ENCODE assay signal across 8 cellular contexts in the genomic region with DNA sequence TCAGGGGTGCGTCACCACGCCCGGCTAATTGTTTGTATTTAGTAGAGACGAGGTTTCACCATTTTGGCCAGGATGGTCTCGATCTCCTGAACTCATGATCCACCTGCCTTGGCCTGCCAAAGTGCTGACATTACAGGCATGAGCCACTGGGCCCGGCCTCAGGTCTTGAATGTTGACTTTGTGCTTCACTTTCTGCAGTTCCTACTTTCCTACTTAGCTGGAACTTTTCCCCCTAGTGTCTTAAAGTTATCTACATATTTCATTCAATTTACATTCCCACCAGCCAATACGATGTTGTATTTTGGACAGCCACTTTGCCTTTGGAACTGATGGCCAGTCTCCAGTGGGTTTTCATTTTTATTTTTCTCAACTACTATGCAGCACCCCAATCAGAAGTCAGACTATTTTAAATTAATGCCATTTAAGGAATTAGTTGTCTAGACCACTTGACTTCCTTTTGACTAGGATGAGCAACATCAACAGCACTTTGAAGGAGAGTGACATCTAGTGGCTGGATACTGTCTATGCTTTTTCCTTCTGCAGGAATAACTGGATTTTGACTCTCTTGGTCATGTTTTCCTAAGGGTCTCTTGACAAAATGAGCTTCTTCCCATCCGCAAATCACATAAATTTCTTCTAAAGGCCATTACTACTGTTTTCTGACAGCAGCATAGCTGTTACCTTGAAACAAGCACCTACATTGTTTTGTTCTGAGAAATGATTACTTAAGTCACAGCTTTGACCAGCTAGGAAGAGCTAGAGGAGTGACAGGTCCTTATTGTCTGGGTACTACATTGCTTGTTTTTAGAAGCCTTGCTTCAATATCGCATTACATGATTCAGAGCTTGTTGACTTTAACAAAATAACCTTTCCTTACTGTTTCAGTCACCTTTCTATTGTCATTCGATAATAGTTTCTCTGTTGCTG.
DNase-seq lines count a peak whose midpoint lies in the region; ATAC-seq, FAIRE-seq and TF ChIP-seq lines count a peak whose summit lies in the region.

No MANE protein-coding gene starts in this region.

- H4K20me1 ChIP-seq in PC-3 (ENCODE audit: low read length) (no peaks in the 10 kb centered on the region), HepG2 (ENCODE audit: insufficient read depth, low read length) (no peaks in the 10 kb centered on the region)

- CTCF ChIA-PET in PC-3 (lab: Charles Lee) (interaction anchor here (0.6 to 1.5 kb wide), 9 partner anchors 48 to 319 kb away, joined by 3 to 16 read pairs (median 4); no protein-coding TSS in a partner anchor), HepG2 (lab: Yijun Ruan, JAX; ENCODE audit: low intra/inter-chr PET ratio, low total read pairs) (interaction anchor here (0.7 to 3.3 kb wide), 3 partner anchors 62 to 299 kb away, joined by 3 to 31 read pairs (median 3); no protein-coding TSS in a partner anchor)

- H3K9me2 ChIP-seq in PC-3 (replicated peaks; ENCODE audit: low read length), result no peaks in the 10 kb centered on the region

- H3F3A ChIP-seq in PC-3 (ENCODE audit: low read length, unreplicated experiment), result no peaks in the 10 kb centered on the region

- H2AFZ ChIP-seq in PC-3 (ENCODE audit: low read length) (no peak overlapping the region), HepG2 (ENCODE audit: low read length) (no peak overlapping the region)

- intact Hi-C loops in PC-3 (cut with micrococcal nuclease), result loop anchor here (1.0 to 5.0 kb wide), 7 partner anchors 51 to 299 kb away; partner anchors contain the start of gene SUMF1
- intact Hi-C loops in HepG2 (cut with micrococcal nuclease; ENCODE audit: unreplicated experiment), result loop anchor here (1.0 to 10.0 kb wide), 4 partner anchors 62 to 301 kb away; partner anchors contain the start of gene ITPR1

- 78% methylated on average over 10 of the region's 10 CpGs for WGBS in HepG2 (ENCODE audit: low lambda C conversion rate)

- POLR2A ChIA-PET in PC-3 (lab: Charles Lee; ENCODE audit: unreplicated experiment) (no interaction called here), HepG2 (lab: Yijun Ruan, JAX) (interaction anchor here (0.9 kb wide), 1 partner anchor 141 kb away, joined by 3 read pairs; no protein-coding TSS in a partner anchor)

- H3K4me2 ChIP-seq in PC-3 (ENCODE audit: low read length) (no peak overlapping the region), HepG2 (ENCODE audit: low read depth, low read length) (no peak overlapping the region)

- H3K4me3 ChIP-seq in PC-3 (ENCODE audit: low read length), result no peak overlapping the region
- H3K4me3 ChIP-seq in choroid plexus epithelial cell (ENCODE audit: low read depth, low read length), result no peak overlapping the region
- no peak overlapping the region for H3K4me3 ChIP-seq in HepG2 (replicated peaks in 1 of 3; ENCODE audit: insufficient read depth in 1 of 3, low read depth in 2 of 3, low read length in 3 of 3)

- ATAC-seq in GM19438 (IDR thresholded peaks at IDR 0.05; ENCODE audit: low read depth, unreplicated experiment), result peak; percentile 69
- peak; percentile 82 for ATAC-seq in PC-3
- peak; percentile 82 for ATAC-seq in HepG2

- no peak overlapping the region for H3K27ac ChIP-seq in PC-3 (ENCODE audit: low read length)
- H3K27ac ChIP-seq in HepG2 (ENCODE audit: extremely low read length, insufficient read depth, low read length), result no peak overlapping the region

- H3K9me3 ChIP-seq in PC-3 (ENCODE audit: low read length), result no peaks in the 10 kb centered on the region
- no peaks in the 10 kb centered on the region for H3K9me3 ChIP-seq in HepG2 (ENCODE audit: low read length)

- TF ChIP-seq EP300 in HepG2 (IDR thresholded peaks at IDR 0.05; ENCODE audit: low read depth in 2 of 2, low read length in 2 of 2), result no peak
- no peak for TF ChIP-seq EP300 in HepG2 (CRISPR knock-in tag; IDR thresholded peaks at IDR 0.05; ENCODE audit: borderline replicate concordance)

- FAIRE-seq in HTR-8/SVneo (lab: Jason Lieb, UNC), result no peak
- peak; percentile 60 for FAIRE-seq in HepG2 (lab: Jason Lieb, UNC)
- FAIRE-seq in urothelium cell line (lab: Jason Lieb, UNC), result peak; percentile 37

- H3K36me3 ChIP-seq in PC-3 (ENCODE audit: low read depth, low read length), result no peaks in the 10 kb centered on the region
- no peaks in the 10 kb centered on the region; a peak in 1 of 5 replicates for H3K36me3 ChIP-seq in HepG2 (replicated peaks in 1 of 2; ENCODE audit: control insufficient read depth in 1 of 2, insufficient read depth in 2 of 2, low read length in 2 of 2)

- TF ChIP-seq RAD21 in HepG2 (CRISPR knock-in tag; IDR thresholded peaks at IDR 0.05), result peak; percentile 70

- no TSS peak for BruUV-seq in PC-3 (replicated peaks; lab: Mats Ljungman, UMichigan)
- BruUV-seq in HepG2 (replicated peaks; lab: Mats Ljungman, UMichigan), result no TSS peak

- H3K4me1 ChIP-seq in PC-3 (ENCODE audit: insufficient read depth, low read length), result no peaks in the 10 kb centered on the region
- no peaks in the 10 kb centered on the region for H3K4me1 ChIP-seq in HepG2 (ENCODE audit: insufficient read depth, low read length)

- TF ChIP-seq CTCF in PC-3 (conservative IDR thresholded peaks at IDR 0.05; ENCODE audit: low read depth, low read length) (peak; percentile 96), choroid plexus epithelial cell (conservative IDR thresholded peaks at IDR 0.05; ENCODE audit: low read depth, low read length) (peak; percentile 85), HepG2 (CRISPR knock-in tag; IDR thresholded peaks at IDR 0.05) (peak; percentile 86)

- no peaks in the 10 kb centered on the region for H3K27me3 ChIP-seq in PC-3 (ENCODE audit: low read length)
- H3K27me3 ChIP-seq in HepG2 (ENCODE audit: control insufficient read depth in 1 of 2, insufficient read depth in 2 of 2, low read length in 2 of 2), result no peaks in the 10 kb centered on the region

- H3K9ac ChIP-seq in PC-3 (ENCODE audit: low read length) (no peak overlapping the region), HepG2 (ENCODE audit: insufficient read depth, low read depth, low read length) (no peak overlapping the region)

- DNase-seq in EH (ENCODE audit: low read depth) (peak; percentile 64), HTR-8/SVneo (ENCODE audit: insufficient read length, low spot score) (peak; percentile 65), PC-3 (peak; percentile 77), choroid plexus epithelial cell (ENCODE audit: low read depth) (peak; percentile 84), HepG2 (ENCODE audit: low spot score) (peak; percentile 52), urothelium cell line (ENCODE audit: low spot score) (peak; percentile 60), COR-L47 (lab: John Stamatoyannopoulos, UW) (no peak)

- H3K79me2 ChIP-seq in PC-3 (ENCODE audit: low read length), result no peaks in the 10 kb centered on the region
- H3K79me2 ChIP-seq in HepG2 (ENCODE audit: insufficient read depth, low read length), result no peaks in the 10 kb centered on the region

- in situ Hi-C loops in HepG2 (cut with HindIII; ENCODE audit: extremely low pct_ligation_motif_present, low pct_unique_long_range_greater_than_20kb), result loop anchor here (5.0 kb wide), 1 partner anchor 281 kb away; no protein-coding TSS in a partner anchor

- TF ChIP-seq POLR2A in HepG2 (IDR thresholded peaks at IDR 0.05; ENCODE audit: insufficient read depth in 1 of 2, low read depth in 2 of 2, low read length in 2 of 2), result no peak

TF ChIP-seq in HepG2, 621 proteins besides CTCF, POLR2A, EP300 and RAD21:
- TF ChIP-seq SAP130 (CRISPR knock-in tag; IDR thresholded peaks at IDR 0.05; ENCODE audit: low read depth) (0 out of 2 replicates have a peak, but pooled peaks have one; percentile 13), THAP11 (CRISPR knock-in tag; IDR thresholded peaks at IDR 0.05) (0 out of 2 replicates have a peak, but pooled peaks have one; percentile 20), GATAD2A (CRISPR knock-in tag; IDR thresholded peaks at IDR 0.05) (no peak), NCOA2 (CRISPR knock-in tag; IDR thresholded peaks at IDR 0.05) (no peak), SMC3 (IDR thresholded peaks at IDR 0.05; ENCODE audit: low read length) (peak; percentile 88), STAG1 (CRISPR knock-in tag; IDR thresholded peaks at IDR 0.05) (peak; percentile 95), FOXA3 (CRISPR knock-in tag; IDR thresholded peaks at IDR 0.05) (0 out of 2 replicates have a peak, but pooled peaks have one; percentile 16), SPEN (CRISPR knock-in tag; IDR thresholded peaks at IDR 0.05; ENCODE audit: low read depth) (no peak), SRF (IDR thresholded peaks at IDR 0.05; ENCODE audit: low read depth, low read length) (peak; percentile 35; the same call in 1 of the 2 replicates)
